In the genomic region with DNA sequence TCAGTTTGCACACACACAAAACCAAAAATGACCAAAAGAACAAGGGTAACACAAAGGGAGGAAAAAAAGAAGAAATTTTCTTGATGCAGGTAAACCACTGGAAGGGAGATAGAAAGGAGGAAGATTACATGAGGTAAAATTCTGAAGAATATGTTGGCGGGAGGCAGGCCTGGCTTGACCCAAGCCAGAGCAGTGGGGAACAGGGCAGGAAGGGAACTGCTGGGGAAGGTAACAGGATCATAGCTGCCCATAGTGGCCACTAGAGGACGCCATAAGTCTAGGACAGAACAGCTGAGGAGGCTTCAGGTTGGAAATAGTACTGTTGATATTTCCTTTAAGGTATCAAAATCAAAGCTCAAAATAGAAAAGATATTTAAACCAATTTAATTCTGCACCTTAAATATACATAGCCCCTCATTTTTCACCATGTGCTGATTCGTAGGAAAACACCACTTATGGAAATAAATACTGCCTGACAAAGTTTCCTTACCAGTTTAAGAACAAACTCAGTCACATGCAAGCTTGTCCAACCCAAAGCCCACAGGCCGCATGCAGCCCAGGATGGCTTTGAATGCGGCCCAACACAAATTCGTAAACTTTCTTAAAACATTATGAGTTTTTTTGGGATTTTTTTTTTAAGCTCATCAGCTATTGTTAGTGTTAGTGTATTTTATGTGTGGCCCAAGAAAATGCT, we compare ENCODE assay signal across 8 cellular contexts. TPM values are rescaled to one million over a fixed set of nuclear protein-coding genes. Genes with fewer than 3 reads are reported as not detected.
DNase-seq lines count a peak whose midpoint lies in the region; ATAC-seq and TF ChIP-seq lines count a peak whose summit lies in the region.

No MANE protein-coding gene starts in this region.

- no peaks in the 10 kb centered on the region for H3K9me2 ChIP-seq in PC-9 (ENCODE audit: insufficient read depth)

- H3K9me3 Mint-ChIP-seq in activated naive CD4-positive, alpha-beta T cell treated with anti-CD3 and anti-CD28 coated beads, Interleukin-2, amount 10 ng/mL, durations not matched to agents 7 days and 5 days = no peaks in the 10 kb centered on the region

- no peak overlapping the region for H3K4me2 ChIP-seq in PC-9

- H3K27ac Mint-ChIP-seq in activated naive CD4-positive, alpha-beta T cell treated with anti-CD3 and anti-CD28 coated beads, Interleukin-2, amount 10 ng/mL, durations not matched to agents 7 days and 5 days = no peak overlapping the region

- no peaks in the 10 kb centered on the region for H3K9me3 ChIP-seq in PC-9 (ENCODE audit: insufficient read depth, low read depth)

- H2AFZ ChIP-seq in PC-9 = no peak overlapping the region

- no peaks in the 10 kb centered on the region for H3K79me2 ChIP-seq in PC-9 (ENCODE audit: low read depth)

- peaks cover 6% of the 10 kb centered on the region; the same call in 1 of the 2 replicates for H3K36me3 ChIP-seq in PC-9 (ENCODE audit: low read depth)

- H3K4me3 ChIP-seq in Jurkat, Clone E6-1 (ENCODE audit: low read length) = no peak overlapping the region
- H3K4me3 ChIP-seq in PC-9 = no peak overlapping the region

- H3K4me1 Mint-ChIP-seq in activated naive CD4-positive, alpha-beta T cell treated with anti-CD3 and anti-CD28 coated beads, Interleukin-2, amount 10 ng/mL, durations not matched to agents 7 days and 5 days = no peaks in the 10 kb centered on the region

- no peak overlapping the region for H3K27ac ChIP-seq in PC-9

- no peak overlapping the region for H3K4me3 Mint-ChIP-seq in activated naive CD4-positive, alpha-beta T cell treated with anti-CD3 and anti-CD28 coated beads, Interleukin-2, amount 10 ng/mL, durations not matched to agents 7 days and 5 days

- no peaks in the 10 kb centered on the region for H3K27me3 ChIP-seq in PC-9 (ENCODE audit: insufficient read depth, low read depth)

- POLR2A ChIA-PET in PC-9 (lab: Charles Lee; ENCODE audit: unreplicated experiment) = no interaction called here

- BruUV-seq in PC-9 (replicated peaks; lab: Mats Ljungman, UMichigan) = no TSS peak

- DNase-seq in DMS 273 (lab: John Stamatoyannopoulos, UW; ENCODE audit: unreplicated experiment) (peak; percentile 81), PC-9 (peak in 1 of 2 experiments; percentile 33), Right ventricle myocardium superior (no peak), retina (peak; percentile 38)
- peak; percentile 37 for DNase-seq in Jurkat, Clone E6-1 (ENCODE audit: low read depth, low spot score)
- DNase-seq in activated naive CD4-positive, alpha-beta T cell treated with anti-CD3 and anti-CD28 coated beads, Interleukin-2, amount 10 ng/mL, durations not matched to agents 7 days and 5 days = peak; percentile 66

- H3K27me3 Mint-ChIP-seq in activated naive CD4-positive, alpha-beta T cell treated with anti-CD3 and anti-CD28 coated beads, Interleukin-2, amount 10 ng/mL, durations not matched to agents 7 days and 5 days = no peaks in the 10 kb centered on the region

- intact Hi-C loops in PC-9 (cut with micrococcal nuclease; ENCODE audit: unreplicated experiment) (loop anchor here (1.0 to 5.0 kb wide), 2 partner anchors 129 to 235 kb away; no protein-coding TSS in a partner anchor), Right ventricle myocardium superior (cut with DNase I) (no loop called here)

- TF ChIP-seq CTCF in PC-9 (conservative IDR thresholded peaks at IDR 0.05) = peak; percentile 86

- peaks cover 12% of the 10 kb centered on the region; the same call in 1 of the 2 replicates for H4K20me1 ChIP-seq in PC-9 (ENCODE audit: insufficient read depth)

- CTCF ChIA-PET in PC-9 (lab: Charles Lee) = interaction anchor here (0.5 to 1.2 kb wide), 8 partner anchors 9 to 235 kb away, joined by 3 to 11 read pairs (median 3); no protein-coding TSS in a partner anchor
- CTCF ChIA-PET in activated naive CD4-positive, alpha-beta T cell treated with anti-CD3 and anti-CD28 coated beads, Interleukin-2, amount 10 ng/mL, durations not matched to agents 7 days and 5 days (lab: Charles Lee) = interaction anchor here (0.6 to 3.7 kb wide), 31 partner anchors 9 to 1491 kb away, joined by 3 to 51 read pairs (median 4); partner anchors contain the start of gene ORC6

- ATAC-seq in GM21447 (IDR thresholded peaks at IDR 0.05; ENCODE audit: unreplicated experiment) (peak; percentile 81), Right ventricle myocardium superior (ENCODE audit: poor library complexity) (peak; percentile 96), GM18520 (IDR thresholded peaks at IDR 0.05; ENCODE audit: unreplicated experiment) (no peak)

- 0 out of 2 replicates have a peak, but pooled peaks cover 3% of the 10 kb centered on the region for H3F3A ChIP-seq in PC-9 (ENCODE audit: insufficient read depth, low read depth)

- H3K4me1 ChIP-seq in PC-9 (replicated peaks; ENCODE audit: insufficient read depth) = no peaks in the 10 kb centered on the region

- H3K36me3 Mint-ChIP-seq in activated naive CD4-positive, alpha-beta T cell treated with anti-CD3 and anti-CD28 coated beads, Interleukin-2, amount 10 ng/mL, durations not matched to agents 7 days and 5 days = peaks cover 61% of the 10 kb centered on the region

RNA-seq across cellular contexts. Expression of gene VPS35, which starts 15.5 kb away (rescaled TPM):
- polyA plus RNA-seq in Jurkat, Clone E6-1 (2012; ENCODE audit: insufficient read depth, insufficient read length) = 83.3 TPM
- 94.9 and 98.4 TPM in 2 replicates for total RNA-seq in PC-9 (2021)
- 89.0 TPM for total RNA-seq in Right ventricle myocardium superior

RNA-seq across cellular contexts. Expression of gene ORC6, which starts 16.0 kb away (rescaled TPM):
- polyA plus RNA-seq in Jurkat, Clone E6-1 (2012; ENCODE audit: insufficient read depth, insufficient read length) = 83.8 TPM
- total RNA-seq in PC-9 (2021) = 27.4 and 36.0 TPM in 2 replicates
- 1.9 TPM for total RNA-seq in Right ventricle myocardium superior

RNA-seq across cellular contexts. Expression of gene SHCBP1, which starts 52.3 kb away (rescaled TPM):
- 31.8 TPM for polyA plus RNA-seq in Jurkat, Clone E6-1 (2012; ENCODE audit: insufficient read depth, insufficient read length)
- total RNA-seq in PC-9 (2021) (17.4 and 19.3 TPM in 2 replicates), Right ventricle myocardium superior (0.70 TPM)

Comparison
In these comparisons a context has a peak if more than half of its experiments do, and no peak if none do; other contexts are left out.
1. RNA of gene SHCBP1, which starts 52.3 kb away (total RNA-seq): 17.4 to 19.3 TPM in PC-9; 0.70 TPM in Right ventricle myocardium superior (single experiment); every median in the first group is over 10 times any median in the second.